In genomic region chr7:6650086-6650485, GRCh38 we compare ENCODE assay signal across 1 cellular context.
TF ChIP-seq lines count a peak whose summit lies in the region.

No MANE protein-coding gene starts in this region.

TF ChIP-seq in SK-N-SH, 30 proteins besides CTCF, POLR2A, EP300 and RAD21 (continued from another document):
- TF ChIP-seq, protein P1, sequence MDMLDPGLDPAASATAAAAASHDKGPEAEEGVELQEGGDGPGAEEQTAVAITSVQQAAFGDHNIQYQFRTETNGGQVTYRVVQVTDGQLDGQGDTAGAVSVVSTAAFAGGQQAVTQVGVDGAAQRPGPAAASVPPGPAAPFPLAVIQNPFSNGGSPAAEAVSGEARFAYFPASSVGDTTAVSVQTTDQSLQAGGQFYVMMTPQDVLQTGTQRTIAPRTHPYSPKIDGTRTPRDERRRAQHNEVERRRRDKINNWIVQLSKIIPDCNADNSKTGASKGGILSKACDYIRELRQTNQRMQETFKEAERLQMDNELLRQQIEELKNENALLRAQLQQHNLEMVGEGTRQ (IDR thresholded peaks at IDR 0.05; ENCODE audit: borderline replicate concordance, low read depth, low read length) = no peak
- TF ChIP-seq RCOR1 (IDR thresholded peaks at IDR 0.05; ENCODE audit: low read length) = no peak
- no peak for TF ChIP-seq JUND (IDR thresholded peaks at IDR 0.05)
- TF ChIP-seq RFX5 (IDR thresholded peaks at IDR 0.05; ENCODE audit: low read length) = no peak
- TF ChIP-seq FOXM1 (IDR thresholded peaks at IDR 0.05; ENCODE audit: low read depth) = no peak
- TF ChIP-seq POLR2AphosphoS5 (IDR thresholded peaks at IDR 0.05; ENCODE audit: low read depth, low read length) = no peak
- TF ChIP-seq, protein P2, sequence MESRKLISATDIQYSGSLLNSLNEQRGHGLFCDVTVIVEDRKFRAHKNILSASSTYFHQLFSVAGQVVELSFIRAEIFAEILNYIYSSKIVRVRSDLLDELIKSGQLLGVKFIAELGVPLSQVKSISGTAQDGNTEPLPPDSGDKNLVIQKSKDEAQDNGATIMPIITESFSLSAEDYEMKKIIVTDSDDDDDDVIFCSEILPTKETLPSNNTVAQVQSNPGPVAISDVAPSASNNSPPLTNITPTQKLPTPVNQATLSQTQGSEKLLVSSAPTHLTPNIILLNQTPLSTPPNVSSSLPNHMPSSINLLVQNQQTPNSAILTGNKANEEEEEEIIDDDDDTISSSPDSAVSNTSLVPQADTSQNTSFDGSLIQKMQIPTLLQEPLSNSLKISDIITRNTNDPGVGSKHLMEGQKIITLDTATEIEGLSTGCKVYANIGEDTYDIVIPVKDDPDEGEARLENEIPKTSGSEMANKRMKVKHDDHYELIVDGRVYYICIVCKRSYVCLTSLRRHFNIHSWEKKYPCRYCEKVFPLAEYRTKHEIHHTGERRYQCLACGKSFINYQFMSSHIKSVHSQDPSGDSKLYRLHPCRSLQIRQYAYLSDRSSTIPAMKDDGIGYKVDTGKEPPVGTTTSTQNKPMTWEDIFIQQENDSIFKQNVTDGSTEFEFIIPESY (IDR thresholded peaks at IDR 0.05; ENCODE audit: borderline replicate concordance, low read depth) = no peak
